In genomic region chr11:60925685-60926267, GRCh38 we compare ENCODE assay signal across 7 cellular contexts. TPM values are rescaled to one million over a fixed set of nuclear protein-coding genes. Genes with fewer than 3 reads are reported as not detected.
A peak's percentile ranks its signal among the peaks of the same experiment; 100 is the strongest.
DNase-seq lines count a peak whose midpoint lies in the region; FAIRE-seq and TF ChIP-seq lines count a peak whose summit lies in the region.

No MANE protein-coding gene starts in this region.

- H3K4me3 ChIP-seq in DOHH2 (ENCODE audit: low read length) (peak overlapping the region; percentile 76), neural progenitor cell (peak overlapping the region; percentile 90), colonic mucosa (no peak overlapping the region)

- H3K9me3 ChIP-seq in DOHH2 (ENCODE audit: control insufficient read depth, insufficient read depth, low read length): no peaks in the 10 kb centered on the region
- no peaks in the 10 kb centered on the region for H3K9me3 ChIP-seq in neural progenitor cell (ENCODE audit: low read depth)
- H3K9me3 ChIP-seq in colonic mucosa: no peaks in the 10 kb centered on the region

- no peaks in the 10 kb centered on the region for H4K20me1 ChIP-seq in DOHH2 (ENCODE audit: control insufficient read depth, insufficient read depth, low read depth, low read length)
- H4K20me1 ChIP-seq in neural progenitor cell (ENCODE audit: low read depth): peaks cover 25% of the 10 kb centered on the region

- H3K9me2 ChIP-seq in DOHH2 (replicated peaks; ENCODE audit: control insufficient read depth, low read length): no peaks in the 10 kb centered on the region

- intact Hi-C loops in colonic mucosa (cut with DNase I): no loop called here

- H3K9me3 Mint-ChIP-seq in IgD-negative memory B cell: no peaks in the 10 kb centered on the region
- H3K9me3 Mint-ChIP-seq in neural progenitor cell: no peaks in the 10 kb centered on the region

- H3K27ac Mint-ChIP-seq in IgD-negative memory B cell: peak overlapping the region in 2 of 3 donors; percentile 3 to 72
- H3K27ac Mint-ChIP-seq in neural progenitor cell: no peak overlapping the region

- peak; percentile 35 for DNase-seq in cerebellar cortex (ENCODE audit: low spot score)
- no peak for DNase-seq in neural progenitor cell (ENCODE audit: low spot score)
- no peak for DNase-seq in colonic mucosa
- DNase-seq in HTR-8/SVneo (ENCODE audit: insufficient read length, low spot score): no peak
- DNase-seq in effector CD8-positive, alpha-beta T cell (lab: John Stamatoyannopoulos, UW): no peak

- peaks cover 24% of the 10 kb centered on the region for H3K36me3 ChIP-seq in DOHH2 (ENCODE audit: control insufficient read depth, low read length)
- no peaks in the 10 kb centered on the region for H3K36me3 ChIP-seq in neural progenitor cell
- H3K36me3 ChIP-seq in colonic mucosa: peaks cover 12% of the 10 kb centered on the region

- H3K36me3 Mint-ChIP-seq in IgD-negative memory B cell: peaks cover 6% of the 10 kb centered on the region
- peaks cover 24% of the 10 kb centered on the region for H3K36me3 Mint-ChIP-seq in neural progenitor cell

- H3K27me3 Mint-ChIP-seq in IgD-negative memory B cell (peaks cover 14% of the 10 kb centered on the region), neural progenitor cell (ENCODE audit: insufficient read depth, low read depth) (peaks cover 2% of the 10 kb centered on the region)

- H3K4me1 Mint-ChIP-seq in IgD-negative memory B cell (peaks cover 16 to 19% (median 16%) of the 10 kb centered on the region in 3 donors), neural progenitor cell (peaks cover 32% of the 10 kb centered on the region)

- TF ChIP-seq CTCF in DOHH2 (IDR thresholded peaks at IDR 0.05; ENCODE audit: low read depth, low read length, poor library complexity, severe bottlenecking) (no peak), neural progenitor cell (IDR thresholded peaks at IDR 0.05) (no peak), colonic mucosa (IDR thresholded peaks at IDR 0.05) (no peak)

- H3K4me1 ChIP-seq in DOHH2 (ENCODE audit: control insufficient read depth, low read length) (peaks cover 25% of the 10 kb centered on the region), neural progenitor cell (peaks cover 6% of the 10 kb centered on the region), colonic mucosa (no peaks in the 10 kb centered on the region)

- no peak for FAIRE-seq in HTR-8/SVneo (lab: Jason Lieb, UNC)

- peak overlapping the region; percentile 82 for H3K4me2 ChIP-seq in DOHH2 (ENCODE audit: low read length)
- H3K4me2 ChIP-seq in neural progenitor cell: peak overlapping the region; percentile 93

- H3K79me2 ChIP-seq in DOHH2 (ENCODE audit: control insufficient read depth, low read length): no peaks in the 10 kb centered on the region
- peaks cover 16% of the 10 kb centered on the region for H3K79me2 ChIP-seq in neural progenitor cell (ENCODE audit: low read depth)

- H3K4me3 Mint-ChIP-seq in IgD-negative memory B cell (peak overlapping the region; percentile 39 to 86 (median 66)), neural progenitor cell (peak overlapping the region; percentile 97)

- H3K27ac ChIP-seq in DOHH2 (ENCODE audit: low read depth, low read length) (no peak overlapping the region), neural progenitor cell (no peak overlapping the region), colonic mucosa (no peak overlapping the region)

- no peak overlapping the region for H2AFZ ChIP-seq in neural progenitor cell (replicated peaks)

- H3F3A ChIP-seq in DOHH2 (ENCODE audit: control insufficient read depth, insufficient read depth) (peaks cover 4% of the 10 kb centered on the region), neural progenitor cell (ENCODE audit: low read depth) (no peaks in the 10 kb centered on the region)

- no peak overlapping the region for H3K9ac ChIP-seq in neural progenitor cell
- no peak overlapping the region for H3K9ac ChIP-seq in colonic mucosa (ENCODE audit: low read depth in 2 of 2, low read length in 2 of 2)

- H3K27me3 ChIP-seq in DOHH2 (ENCODE audit: control insufficient read depth, low read length): peaks cover 7% of the 10 kb centered on the region
- H3K27me3 ChIP-seq in neural progenitor cell: no peaks in the 10 kb centered on the region
- peaks cover 11% of the 10 kb centered on the region for H3K27me3 ChIP-seq in colonic mucosa

RNA-seq across cellular contexts. Expression of gene TMEM132A, which starts 1.5 kb away (rescaled TPM):
- polyA plus RNA-seq in IgD-negative memory B cell: 0.26 TPM
- 34.0 and 77.2 TPM in 2 replicates for total RNA-seq in neural progenitor cell (ENCODE audit: low replicate concordance)
- total RNA-seq in colonic mucosa: 10 to 100 TPM; 12.3 to 20.7 TPM

RNA-seq across cellular contexts. Expression of gene TMEM109, which starts 11.8 kb away (rescaled TPM):
- polyA plus RNA-seq in IgD-negative memory B cell: 259 TPM
- total RNA-seq in neural progenitor cell (ENCODE audit: low replicate concordance) (22.4 and 23.6 TPM in 2 replicates), colonic mucosa (10 to 100 TPM; 35.0 to 53.4 TPM)

RNA-seq across cellular contexts. Expression of gene PRPF19, which starts 19.4 kb away (rescaled TPM):
- 18.5 TPM for polyA plus RNA-seq in IgD-negative memory B cell
- 34.5 and 72.7 TPM in 2 replicates for total RNA-seq in neural progenitor cell (ENCODE audit: low replicate concordance)
- total RNA-seq in colonic mucosa: 100 to 1,000 TPM in 1 of 2 donors, 10 to 100 TPM in 1; 59.3 to 172 TPM

RNA-seq across cellular contexts. Expression of gene SLC15A3, which starts 26.2 kb away (rescaled TPM):
- 15.2 TPM for polyA plus RNA-seq in IgD-negative memory B cell
- 1.4 and 3.3 TPM in 2 replicates for total RNA-seq in neural progenitor cell (ENCODE audit: low replicate concordance)
- total RNA-seq in colonic mucosa: 10 to 100 TPM in 1 of 2 donors, 1 to 10 TPM in 1; 6.6 to 14.4 TPM

RNA-seq across cellular contexts. Expression of gene CD6, which starts 45.7 kb away (rescaled TPM):
- 8.6 TPM for polyA plus RNA-seq in IgD-negative memory B cell
- total RNA-seq in neural progenitor cell (ENCODE audit: low replicate concordance) (not detected in 2 replicates), colonic mucosa (1 to 10 TPM; 3.0 to 3.8 TPM)
